Comparison of ENCODE assay signal across 1 cellular context in the genomic region with DNA sequence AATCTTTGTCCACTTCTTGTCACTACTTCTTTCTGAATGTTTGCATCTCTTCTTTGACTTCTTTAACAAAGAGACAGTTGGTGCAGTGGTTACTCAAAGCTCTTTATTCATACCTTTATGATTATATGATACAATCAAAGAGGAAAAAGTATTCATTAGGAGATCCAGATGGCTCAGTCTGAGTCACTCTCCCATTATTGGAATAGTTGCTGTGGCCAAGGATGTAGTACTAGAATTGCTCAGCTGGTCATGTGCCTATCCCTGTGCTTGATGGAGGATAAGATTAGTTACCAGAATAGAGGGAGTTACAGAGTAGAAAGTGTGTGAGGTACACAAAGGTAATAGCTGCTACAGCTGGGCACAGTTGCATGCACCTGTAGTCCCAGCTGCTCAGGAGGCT.
TF ChIP-seq lines count a peak whose summit lies in the region.

No MANE protein-coding gene starts in this region.

TF ChIP-seq in IMR-90, 13 proteins besides CTCF, POLR2A, EP300 and RAD21:
- TF ChIP-seq MAFK (IDR thresholded peaks at IDR 0.05; ENCODE audit: low read depth, low read length) (no peak), SMC3 (IDR thresholded peaks at IDR 0.05; ENCODE audit: low read depth, low read length) (no peak), NFE2L2 (IDR thresholded peaks at IDR 0.05; ENCODE audit: low read depth, low read length) (no peak), RFX5 (IDR thresholded peaks at IDR 0.05; ENCODE audit: low read depth, low read length) (no peak), FOS (IDR thresholded peaks at IDR 0.05; ENCODE audit: low read depth, low read length) (no peak), BHLHE40 (IDR thresholded peaks at IDR 0.05; ENCODE audit: low read depth, low read length) (no peak), RCOR1 (IDR thresholded peaks at IDR 0.05; ENCODE audit: insufficient replicate concordance, low read length) (no peak), CEBPB (IDR thresholded peaks at IDR 0.05; ENCODE audit: low read depth, low read length) (no peak), CHD1 (IDR thresholded peaks at IDR 0.05; ENCODE audit: low read depth, low read length) (no peak), MXI1 (IDR thresholded peaks at IDR 0.05; ENCODE audit: borderline replicate concordance, low read depth, low read length) (no peak), MAZ (IDR thresholded peaks at IDR 0.05; ENCODE audit: borderline replicate concordance, low read depth, low read length) (no peak)
- TF ChIP-seq, protein P1, sequence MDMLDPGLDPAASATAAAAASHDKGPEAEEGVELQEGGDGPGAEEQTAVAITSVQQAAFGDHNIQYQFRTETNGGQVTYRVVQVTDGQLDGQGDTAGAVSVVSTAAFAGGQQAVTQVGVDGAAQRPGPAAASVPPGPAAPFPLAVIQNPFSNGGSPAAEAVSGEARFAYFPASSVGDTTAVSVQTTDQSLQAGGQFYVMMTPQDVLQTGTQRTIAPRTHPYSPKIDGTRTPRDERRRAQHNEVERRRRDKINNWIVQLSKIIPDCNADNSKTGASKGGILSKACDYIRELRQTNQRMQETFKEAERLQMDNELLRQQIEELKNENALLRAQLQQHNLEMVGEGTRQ (IDR thresholded peaks at IDR 0.05; ENCODE audit: low read depth, low read length) = no peak
- TF ChIP-seq, protein P2, sequence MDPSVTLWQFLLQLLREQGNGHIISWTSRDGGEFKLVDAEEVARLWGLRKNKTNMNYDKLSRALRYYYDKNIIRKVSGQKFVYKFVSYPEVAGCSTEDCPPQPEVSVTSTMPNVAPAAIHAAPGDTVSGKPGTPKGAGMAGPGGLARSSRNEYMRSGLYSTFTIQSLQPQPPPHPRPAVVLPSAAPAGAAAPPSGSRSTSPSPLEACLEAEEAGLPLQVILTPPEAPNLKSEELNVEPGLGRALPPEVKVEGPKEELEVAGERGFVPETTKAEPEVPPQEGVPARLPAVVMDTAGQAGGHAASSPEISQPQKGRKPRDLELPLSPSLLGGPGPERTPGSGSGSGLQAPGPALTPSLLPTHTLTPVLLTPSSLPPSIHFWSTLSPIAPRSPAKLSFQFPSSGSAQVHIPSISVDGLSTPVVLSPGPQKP (IDR thresholded peaks at IDR 0.05; ENCODE audit: borderline replicate concordance, low read depth, low read length) = no peak
